Comparison of ENCODE assay signal across 28 cellular contexts in genomic region chr11:8746575-8746974, GRCh38.
"Had no signal": no experiment of that assay in that cellular context is flagged by ENCODE, and none has a peak within 500 bp of the region (broad histone marks: within the 10 kb centered on the region; RNA-seq: fewer than 3 reads in every experiment).

No MANE protein-coding gene starts in this region.

- H3K4me2 ChIP-seq: SK-N-SH had no signal

- ATAC-seq: activated CD4-positive, alpha-beta T cell treated with anti-CD3 and anti-CD28 coated beads for 36 hours; activated CD8-positive, alpha-beta memory T cell treated with anti-CD3 and anti-CD28 coated beads, Interleukin-2, amount 10 ng/mL, durations not matched to agents 7 days and 5 days had no signal

- H3K27ac Mint-ChIP-seq: activated CD4-positive, alpha-beta T cell treated with anti-CD3 and anti-CD28 coated beads for 36 hours; activated CD8-positive, alpha-beta memory T cell treated with anti-CD3 and anti-CD28 coated beads, Interleukin-2, amount 10 ng/mL, durations not matched to agents 7 days and 5 days; activated naive CD4-positive, alpha-beta T cell treated with anti-CD3 and anti-CD28 coated beads, Interleukin-2, amount 50 U/mL, for 24 hours; activated T-cell treated with anti-CD3 and anti-CD28 coated beads, Interleukin-2, amount 50 U/mL, for 24 hours; activated T-helper 1 cell treated with anti-CD3 and anti-CD28 coated beads, Interleukin-12 subunit alpha, Interleukin-12 subunit beta, Interleukin-2, Interleukin-4 antibody, amounts not matched to agents 30 ng/mL and 10 ng/mL and 1 ng/mL, durations not matched to agents 14 hours and 24 hours and 36 hours had no signal

- H3K4me1 Mint-ChIP-seq: activated CD8-positive, alpha-beta memory T cell treated with anti-CD3 and anti-CD28 coated beads, Interleukin-2, amount 10 ng/mL, durations not matched to agents 7 days and 5 days; activated naive CD4-positive, alpha-beta T cell treated with anti-CD3 and anti-CD28 coated beads, Interleukin-2, amount 50 U/mL, for 24 hours had no signal

- H3K36me3 ChIP-seq: breast epithelium, Peyer's patch had no signal

- H3K4me1 ChIP-seq: breast epithelium, SJCRH30 had no signal

- H3K4me3 Mint-ChIP-seq: activated CD4-positive, alpha-beta T cell treated with anti-CD3 and anti-CD28 coated beads for 36 hours; activated CD8-positive, alpha-beta memory T cell treated with anti-CD3 and anti-CD28 coated beads, Interleukin-2, amount 10 ng/mL, durations not matched to agents 7 days and 5 days; activated naive CD4-positive, alpha-beta T cell treated with anti-CD3 and anti-CD28 coated beads, Interleukin-2, amount 50 U/mL, for 24 hours; activated T-cell treated with anti-CD3 and anti-CD28 coated beads, Interleukin-2, amount 50 U/mL, for 24 hours; activated T-helper 1 cell treated with anti-CD3 and anti-CD28 coated beads, Interleukin-12 subunit alpha, Interleukin-12 subunit beta, Interleukin-2, Interleukin-4 antibody, amounts not matched to agents 30 ng/mL and 10 ng/mL and 1 ng/mL, durations not matched to agents 14 hours and 24 hours and 36 hours had no signal

- H3K36me3 Mint-ChIP-seq: activated CD8-positive, alpha-beta memory T cell treated with anti-CD3 and anti-CD28 coated beads, Interleukin-2, amount 10 ng/mL, durations not matched to agents 7 days and 5 days; activated naive CD4-positive, alpha-beta T cell treated with anti-CD3 and anti-CD28 coated beads, Interleukin-2, amount 50 U/mL, for 24 hours had no signal

- H3K27me3 ChIP-seq: breast epithelium, Peyer's patch, SJCRH30 had no signal

- H3K9me3 ChIP-seq: breast epithelium, Peyer's patch, SK-N-SH had no signal

- DNase-seq: activated CD4-positive, alpha-beta T cell treated with anti-CD3 and anti-CD28 coated beads for 36 hours; activated CD8-positive, alpha-beta memory T cell treated with anti-CD3 and anti-CD28 coated beads, Interleukin-2, amount 10 ng/mL, durations not matched to agents 7 days and 5 days; activated effector memory CD4-positive, alpha-beta T cell treated with Interleukin-2 at 50 U/mL for 16 hours; activated naive CD4-positive, alpha-beta T cell; activated T-cell treated with anti-CD3 and anti-CD28 coated beads, Interleukin-2, amount 50 U/mL, for 24 hours; aorta; Kasumi-1; KBM-7; NCI-H1092 treated with DMSO at 0.1 percent for 48 hours; NCI-H1417 treated with DMSO at 0.1 percent for 48 hours; NCI-H1694; NCI-H2029; NCI-H2107; NCI-H2171 treated with DMSO at 0.1 percent for 48 hours; NCI-H226; NCI-H526; NCI-H774; OCI-M1; Peyer's patch; Right ventricle myocardium superior; SJCRH30; SK-N-SH; T-helper 1 cell; WERI-Rb-1 had no signal

- H3K27ac ChIP-seq: breast epithelium, RWPE1, SJCRH30, WERI-Rb-1 had no signal

- H3K4me3 ChIP-seq: breast epithelium, Peyer's patch, SJCRH30 had no signal

- H3K9me3 Mint-ChIP-seq: activated naive CD4-positive, alpha-beta T cell treated with anti-CD3 and anti-CD28 coated beads, Interleukin-2, amount 50 U/mL, for 24 hours; activated T-cell treated with anti-CD3 and anti-CD28 coated beads, Interleukin-2, amount 50 U/mL, for 24 hours; activated T-helper 1 cell treated with anti-CD3 and anti-CD28 coated beads, Interleukin-12 subunit alpha, Interleukin-12 subunit beta, Interleukin-2, Interleukin-4 antibody, amounts not matched to agents 30 ng/mL and 10 ng/mL and 1 ng/mL, durations not matched to agents 14 hours and 24 hours and 36 hours had no signal

- H3K9ac ChIP-seq: SK-N-SH had no signal
